11 cellular contexts compared by ENCODE assay signal in the genomic region with DNA sequence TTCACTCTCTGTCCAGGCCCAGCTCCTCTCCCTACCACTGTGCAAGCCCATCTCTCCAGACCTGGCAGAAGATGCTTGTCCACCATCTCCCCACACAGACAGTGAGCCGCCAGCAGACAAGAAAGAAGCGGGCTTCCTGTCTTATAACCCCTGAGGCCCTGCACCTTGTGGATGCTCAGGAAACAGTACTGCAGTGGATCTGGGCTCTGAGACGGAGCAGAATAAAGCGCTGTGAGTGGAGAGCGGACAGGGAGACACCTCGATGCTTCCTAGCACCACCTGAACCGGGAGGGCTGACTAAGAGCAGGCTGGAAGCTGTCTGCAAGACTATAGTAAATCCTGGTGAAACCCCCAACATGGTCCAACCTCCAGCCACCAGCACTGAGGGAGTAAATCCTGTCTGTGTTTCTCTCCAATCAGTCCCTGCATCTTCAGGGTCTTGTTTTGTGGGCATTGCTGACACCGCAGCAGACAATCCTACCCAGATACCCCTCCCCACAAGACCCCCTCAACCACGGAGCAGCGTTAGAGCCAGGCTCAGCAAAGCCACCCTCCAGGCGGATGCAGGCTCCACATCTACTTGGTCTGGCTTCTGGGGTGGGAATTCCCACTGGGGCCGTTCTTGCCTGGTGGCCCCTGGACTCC. TPM values are rescaled to one million over a fixed set of nuclear protein-coding genes. Genes with fewer than 3 reads are reported as not detected.
DNase-seq lines count a peak whose midpoint lies in the region; ATAC-seq, FAIRE-seq and TF ChIP-seq lines count a peak whose summit lies in the region.
"Had no signal": no experiment of that assay in that cellular context is flagged by ENCODE, and none has a peak within 500 bp of the region (broad histone marks: within the 10 kb centered on the region; RNA-seq: fewer than 3 reads in every experiment).

No MANE protein-coding gene starts in this region.

- TF ChIP-seq CTCF in kidney (IDR thresholded peaks at IDR 0.05; ENCODE audit: borderline replicate concordance, extremely low read depth, insufficient read depth) (no peak), tibial nerve (IDR thresholded peaks at IDR 0.05) (no peak)

- no peak for TF ChIP-seq EP300 in tibial nerve (IDR thresholded peaks at IDR 0.05)

- H3K36me3 ChIP-seq in kidney (ENCODE audit: control insufficient read depth in 1 of 2, insufficient read depth in 2 of 2, low read length in 2 of 2) (peaks cover 12 to 25% of the 10 kb centered on the region in 2 donors), tibial nerve (peaks cover 0 to 91% (median 62%) of the 10 kb centered on the region in 3 donors)

- H3K4me3 ChIP-seq in kidney (ENCODE audit: low read length in 2 of 2) (no peak overlapping the region), tibial nerve (no peak overlapping the region)

- peak overlapping the region; percentile 73 for H3K4me3 Mint-ChIP-seq in activated T-cell treated with anti-CD3 and anti-CD28 coated beads, Interleukin-2, amount 50 U/mL, for 72 hours
- no peak overlapping the region for H3K4me3 Mint-ChIP-seq in activated T-cell treated with anti-CD3 and anti-CD28 coated beads, Interleukin-2, amount 50 U/mL, for 4 hours
- H3K4me3 Mint-ChIP-seq in activated T-helper 2 cell treated with anti-CD3 and anti-CD28 coated beads, Interferon-gamma antibody, Interleukin-2, Interleukin-4, amounts not matched to agents 10 μg/mL and 5 μg/mL and 100 μg/mL, durations not matched to agents 14 hours and 24 hours and 36 hours (ENCODE audit: low read depth), result no peak overlapping the region

- no peaks in the 10 kb centered on the region for H3K27me3 ChIP-seq in tibial nerve

- intact Hi-C loops in activated T-helper 2 cell treated with anti-CD3 and anti-CD28 coated beads, Interferon-gamma antibody, Interleukin-2, Interleukin-4, amounts not matched to agents 10 μg/mL and 5 μg/mL and 100 μg/mL, durations not matched to agents 14 hours and 24 hours and 36 hours (cut with micrococcal nuclease), result loop anchor here (5.0 kb wide), 1 partner anchor 139 kb away; no protein-coding TSS in a partner anchor
- intact Hi-C loops in kidney (cut with DNase I), result no loop called here

- H3K9me3 ChIP-seq in kidney (ENCODE audit: control insufficient read depth in 1 of 2, low read length in 2 of 2) (no peaks in the 10 kb centered on the region), tibial nerve (no peaks in the 10 kb centered on the region)

- no peaks in the 10 kb centered on the region for H3K27me3 Mint-ChIP-seq in activated T-cell treated with anti-CD3 and anti-CD28 coated beads, Interleukin-2, amount 50 U/mL, for 72 hours (ENCODE audit: low read depth)
- no peaks in the 10 kb centered on the region for H3K27me3 Mint-ChIP-seq in activated T-cell treated with anti-CD3 and anti-CD28 coated beads, Interleukin-2, amount 50 U/mL, for 4 hours (ENCODE audit: low read depth)
- H3K27me3 Mint-ChIP-seq in activated T-helper 2 cell treated with anti-CD3 and anti-CD28 coated beads, Interferon-gamma antibody, Interleukin-2, Interleukin-4, amounts not matched to agents 10 μg/mL and 5 μg/mL and 100 μg/mL, durations not matched to agents 14 hours and 24 hours and 36 hours (ENCODE audit: low read depth), result no peaks in the 10 kb centered on the region

- TF ChIP-seq POLR2A in tibial nerve (IDR thresholded peaks at IDR 0.05), result no peak

- H3K4me1 ChIP-seq in kidney (ENCODE audit: control insufficient read depth in 1 of 2, insufficient read depth in 1 of 2, low read depth in 1 of 2, low read length in 2 of 2), result peaks cover 3 to 7% of the 10 kb centered on the region in 2 donors
- H3K4me1 ChIP-seq in tibial nerve, result peaks cover 0 to 32% (median 8%) of the 10 kb centered on the region in 4 donors

- no peak for ATAC-seq in activated T-cell treated with anti-CD3 and anti-CD28 coated beads, Interleukin-2, amount 50 U/mL, for 72 hours (replicated peaks in 1 of 2)
- ATAC-seq in activated T-cell treated with anti-CD3 and anti-CD28 coated beads, Interleukin-2, amount 50 U/mL, for 4 hours, result no peak
- ATAC-seq in HG02678 (IDR thresholded peaks at IDR 0.05; ENCODE audit: unreplicated experiment) (no peak), HG03135 (IDR thresholded peaks at IDR 0.05; ENCODE audit: unreplicated experiment) (no peak)

- H3K27ac Mint-ChIP-seq in activated T-cell treated with anti-CD3 and anti-CD28 coated beads, Interleukin-2, amount 50 U/mL, for 72 hours, result peak overlapping the region; percentile 95
- peak overlapping the region; percentile 93 for H3K27ac Mint-ChIP-seq in activated T-helper 2 cell treated with anti-CD3 and anti-CD28 coated beads, Interferon-gamma antibody, Interleukin-2, Interleukin-4, amounts not matched to agents 10 μg/mL and 5 μg/mL and 100 μg/mL, durations not matched to agents 14 hours and 24 hours and 36 hours

- H3K9ac ChIP-seq in kidney (ENCODE audit: low read length in 2 of 2), result no peak overlapping the region

- no peaks in the 10 kb centered on the region for H3K9me3 Mint-ChIP-seq in activated T-cell treated with anti-CD3 and anti-CD28 coated beads, Interleukin-2, amount 50 U/mL, for 72 hours
- H3K9me3 Mint-ChIP-seq in activated T-cell treated with anti-CD3 and anti-CD28 coated beads, Interleukin-2, amount 50 U/mL, for 4 hours, result no peaks in the 10 kb centered on the region
- no peaks in the 10 kb centered on the region for H3K9me3 Mint-ChIP-seq in activated T-helper 2 cell treated with anti-CD3 and anti-CD28 coated beads, Interferon-gamma antibody, Interleukin-2, Interleukin-4, amounts not matched to agents 10 μg/mL and 5 μg/mL and 100 μg/mL, durations not matched to agents 14 hours and 24 hours and 36 hours

- 73 to 80% methylated on average over 12 of the region's 12 CpGs for WGBS in tibial nerve, 2 donors

- no peak for DNase-seq in activated T-cell treated with anti-CD3 and anti-CD28 coated beads, Interleukin-2, amount 50 U/mL, for 72 hours
- DNase-seq in activated T-cell treated with anti-CD3 and anti-CD28 coated beads, Interleukin-2, amount 50 U/mL, for 4 hours, result no peak
- no peak for DNase-seq in activated T-helper 2 cell treated with anti-CD3 and anti-CD28 coated beads, Interferon-gamma antibody, Interleukin-2, Interleukin-4, amounts not matched to agents 10 μg/mL and 5 μg/mL and 100 μg/mL, durations not matched to agents 14 hours and 24 hours and 36 hours (ENCODE audit: low spot score)
- DNase-seq in kidney, result peak; percentile 18
- DNase-seq in tibial nerve (ENCODE audit: low spot score in 2 of 2), result no peak
- DNase-seq in NCI-H128 (lab: John Stamatoyannopoulos, UW; ENCODE audit: unreplicated experiment), result no peak
- DNase-seq: NCI-H1436 treated with DMSO at 0.1 percent for 48 hours had no signal

- H3K4me1 Mint-ChIP-seq in activated T-cell treated with anti-CD3 and anti-CD28 coated beads, Interleukin-2, amount 50 U/mL, for 72 hours (ENCODE audit: low read depth), result peaks cover 60% of the 10 kb centered on the region
- peaks cover 50% of the 10 kb centered on the region for H3K4me1 Mint-ChIP-seq in activated T-cell treated with anti-CD3 and anti-CD28 coated beads, Interleukin-2, amount 50 U/mL, for 4 hours (ENCODE audit: low read depth)
- H3K4me1 Mint-ChIP-seq in activated T-helper 2 cell treated with anti-CD3 and anti-CD28 coated beads, Interferon-gamma antibody, Interleukin-2, Interleukin-4, amounts not matched to agents 10 μg/mL and 5 μg/mL and 100 μg/mL, durations not matched to agents 14 hours and 24 hours and 36 hours (ENCODE audit: low read depth), result peaks cover 44% of the 10 kb centered on the region

- peaks cover 32 to 60% of the 10 kb centered on the region in 2 donors for H3K36me3 Mint-ChIP-seq in activated T-cell treated with anti-CD3 and anti-CD28 coated beads, Interleukin-2, amount 50 U/mL, for 72 hours (ENCODE audit: insufficient read depth in 2 of 2)
- H3K36me3 Mint-ChIP-seq in activated T-cell treated with anti-CD3 and anti-CD28 coated beads, Interleukin-2, amount 50 U/mL, for 4 hours (ENCODE audit: insufficient read depth), result peaks cover 47% of the 10 kb centered on the region
- H3K36me3 Mint-ChIP-seq in activated T-helper 2 cell treated with anti-CD3 and anti-CD28 coated beads, Interferon-gamma antibody, Interleukin-2, Interleukin-4, amounts not matched to agents 10 μg/mL and 5 μg/mL and 100 μg/mL, durations not matched to agents 14 hours and 24 hours and 36 hours (ENCODE audit: low read depth), result peaks cover 88% of the 10 kb centered on the region

- FAIRE-seq in kidney (lab: Jason Lieb, UNC), result no peak

- H3K27ac ChIP-seq in kidney (ENCODE audit: low read depth in 2 of 2, low read length in 2 of 2), result no peak overlapping the region
- peak overlapping the region; percentile 27 to 72 (median 66) for H3K27ac ChIP-seq in tibial nerve

RNA-seq across cellular contexts. Expression of gene ORM2, which starts 18.7 kb away (rescaled TPM):
- total RNA-seq in activated T-cell treated with anti-CD3 and anti-CD28 coated beads, Interleukin-2, amount 50 U/mL, for 72 hours, result not detected
- total RNA-seq in activated T-cell treated with anti-CD3 and anti-CD28 coated beads, Interleukin-2, amount 50 U/mL, for 4 hours, result 1 to 10 TPM in 1 of 3 donors, under 1 TPM in 1, not detected in 1; 0.84 to 1.0 TPM
- not detected in 2 replicates for total RNA-seq in activated T-helper 2 cell treated with anti-CD3 and anti-CD28 coated beads, Interferon-gamma antibody, Interleukin-2, Interleukin-4, amounts not matched to agents 10 μg/mL and 5 μg/mL and 100 μg/mL, durations not matched to agents 14 hours and 24 hours and 36 hours
- total RNA-seq in kidney (not detected), tibial nerve (not detected)
- not detected for polyA plus RNA-seq in kidney (ENCODE audit: insufficient read depth, low read depth, low replicate concordance)
- total RNA-seq: cerebellum, kidney epithelial cell had no signal

RNA-seq across cellular contexts. Expression of gene ORM1, which starts 25.5 kb away (rescaled TPM):
- not detected for total RNA-seq in activated T-cell treated with anti-CD3 and anti-CD28 coated beads, Interleukin-2, amount 50 U/mL, for 72 hours
- total RNA-seq in activated T-cell treated with anti-CD3 and anti-CD28 coated beads, Interleukin-2, amount 50 U/mL, for 4 hours, result 1 to 10 TPM; 2.4 to 4.5 (median 3.5) TPM
- not detected in 2 replicates for total RNA-seq in activated T-helper 2 cell treated with anti-CD3 and anti-CD28 coated beads, Interferon-gamma antibody, Interleukin-2, Interleukin-4, amounts not matched to agents 10 μg/mL and 5 μg/mL and 100 μg/mL, durations not matched to agents 14 hours and 24 hours and 36 hours
- total RNA-seq in kidney, result not detected
- polyA plus RNA-seq in kidney (ENCODE audit: insufficient read depth, low read depth, low replicate concordance), result 0.73 TPM
- not detected for total RNA-seq in tibial nerve
- total RNA-seq: cerebellum, kidney epithelial cell had no signal

RNA-seq across cellular contexts. Expression of gene AKNA, which starts 39.4 kb away (rescaled TPM):
- 100 to 1,000 TPM; 204 to 246 TPM for total RNA-seq in activated T-cell treated with anti-CD3 and anti-CD28 coated beads, Interleukin-2, amount 50 U/mL, for 72 hours
- 10 to 100 TPM; 77.2 to 81.7 (median 80.6) TPM for total RNA-seq in activated T-cell treated with anti-CD3 and anti-CD28 coated beads, Interleukin-2, amount 50 U/mL, for 4 hours
- 152 TPM in 2 replicates for total RNA-seq in activated T-helper 2 cell treated with anti-CD3 and anti-CD28 coated beads, Interferon-gamma antibody, Interleukin-2, Interleukin-4, amounts not matched to agents 10 μg/mL and 5 μg/mL and 100 μg/mL, durations not matched to agents 14 hours and 24 hours and 36 hours
- total RNA-seq in kidney (52.1 TPM), tibial nerve (10 to 100 TPM; 23.6 to 42.2 (median 36.6) TPM)
- polyA plus RNA-seq in kidney (ENCODE audit: insufficient read depth, low read depth, low replicate concordance), result 6.1 TPM

Comparison
In these comparisons a context has a peak if more than half of its experiments do, and no peak if none do; other contexts are left out.
1. H3K4me3 Mint-ChIP-seq: peak in activated T-cell treated with anti-CD3 and anti-CD28 coated beads, Interleukin-2, amount 50 U/mL, for 72 hours (2 of 2); none in activated T-cell treated with anti-CD3 and anti-CD28 coated beads, Interleukin-2, amount 50 U/mL, for 4 hours (single experiment) and activated T-helper 2 cell treated with anti-CD3 and anti-CD28 coated beads, Interferon-gamma antibody, Interleukin-2, Interleukin-4, amounts not matched to agents 10 μg/mL and 5 μg/mL and 100 μg/mL, durations not matched to agents 14 hours and 24 hours and 36 hours (single experiment).
2. H3K27ac ChIP-seq: peak in tibial nerve (4 of 4); none in kidney (0 of 2).